1 cellular context compared by ENCODE assay signal in genomic region chr20:40359127-40359892, GRCh38.
TF ChIP-seq lines count a peak whose summit lies in the region.

No MANE protein-coding gene starts in this region.

TF ChIP-seq in GM23338, 12 proteins besides CTCF, POLR2A, EP300 and RAD21 (continued from another document):
- TF ChIP-seq NANOG (IDR thresholded peaks at IDR 0.05; ENCODE audit: borderline replicate concordance) (no peak), ZNF114 (CRISPR knock-in tag; IDR thresholded peaks at IDR 0.05) (no peak), CREB1 (CRISPR knock-in tag; IDR thresholded peaks at IDR 0.05; ENCODE audit: low read depth) (no peak), REST (IDR thresholded peaks at IDR 0.05; ENCODE audit: unreplicated experiment) (no peak), ETS1 (IDR thresholded peaks at IDR 0.05) (no peak)
